In genomic region chr10:106355450-106355849, GRCh38 we compare ENCODE assay signal across 13 cellular contexts.
DNase-seq lines count a peak whose midpoint lies in the region; ATAC-seq and TF ChIP-seq lines count a peak whose summit lies in the region.
"Had no signal": no experiment of that assay in that cellular context is flagged by ENCODE, and none has a peak within 500 bp of the region (broad histone marks: within the 10 kb centered on the region; RNA-seq: fewer than 3 reads in every experiment).

No MANE protein-coding gene starts in this region.

- no peak overlapping the region for H3K9ac ChIP-seq in OCI-LY3 (ENCODE audit: low read length)

- peaks cover 2% of the 10 kb centered on the region for H3K9me3 Mint-ChIP-seq in activated CD4-positive, alpha-beta T cell treated with anti-CD3 and anti-CD28 coated beads for 36 hours (ENCODE audit: low read depth)
- H3K9me3 Mint-ChIP-seq in endothelial cell (ENCODE audit: unreplicated experiment): no peaks in the 10 kb centered on the region
- no peaks in the 10 kb centered on the region for H3K9me3 Mint-ChIP-seq in progenitor cell of endocrine pancreas (ENCODE audit: low read depth)
- H3K9me3 Mint-ChIP-seq: memory B cell had no signal

- POLR2A ChIA-PET in activated CD4-positive, alpha-beta T cell treated with anti-CD3 and anti-CD28 coated beads for 36 hours (lab: Charles Lee): interaction anchor here (0.6 kb wide), 1 partner anchor 86 kb away, joined by 4 read pairs; no protein-coding TSS in a partner anchor

- CTCF ChIA-PET in activated CD4-positive, alpha-beta T cell treated with anti-CD3 and anti-CD28 coated beads for 36 hours (lab: Charles Lee): interaction anchor here (0.7 kb wide), 1 partner anchor 13 kb away, joined by 3 read pairs; no protein-coding TSS in a partner anchor

- intact Hi-C loops in activated CD4-positive, alpha-beta T cell treated with anti-CD3 and anti-CD28 coated beads for 36 hours (cut with DNase I, micrococcal nuclease): no loop called here
- intact Hi-C loops in left cardiac atrium (cut with DNase I): no loop called here

- H3K4me3 Mint-ChIP-seq in activated CD4-positive, alpha-beta T cell treated with anti-CD3 and anti-CD28 coated beads for 36 hours: no peak overlapping the region
- H3K4me3 Mint-ChIP-seq in endothelial cell (ENCODE audit: unreplicated experiment) (no peak overlapping the region), progenitor cell of endocrine pancreas (ENCODE audit: low read depth) (no peak overlapping the region)
- H3K4me3 Mint-ChIP-seq: memory B cell had no signal

- ATAC-seq in activated CD4-positive, alpha-beta T cell treated with anti-CD3 and anti-CD28 coated beads for 36 hours: no peak
- no peak for ATAC-seq in left cardiac atrium

- H3K27me3 Mint-ChIP-seq in activated CD4-positive, alpha-beta T cell treated with anti-CD3 and anti-CD28 coated beads for 36 hours: no peaks in the 10 kb centered on the region
- H3K27me3 Mint-ChIP-seq in endothelial cell (ENCODE audit: unreplicated experiment): no peaks in the 10 kb centered on the region
- peaks cover 5% of the 10 kb centered on the region for H3K27me3 Mint-ChIP-seq in progenitor cell of endocrine pancreas
- H3K27me3 Mint-ChIP-seq: memory B cell had no signal

- H3K27me3 ChIP-seq in OCI-LY3 (ENCODE audit: low read depth, low read length): no peaks in the 10 kb centered on the region
- H3K27me3 ChIP-seq: suprapubic skin had no signal

- H3K27ac Mint-ChIP-seq in activated CD4-positive, alpha-beta T cell treated with anti-CD3 and anti-CD28 coated beads for 36 hours: no peak overlapping the region
- H3K27ac Mint-ChIP-seq in endothelial cell (ENCODE audit: unreplicated experiment) (no peak overlapping the region), progenitor cell of endocrine pancreas (no peak overlapping the region)
- H3K27ac Mint-ChIP-seq: memory B cell had no signal

- H3K27ac ChIP-seq in OCI-LY3 (ENCODE audit: low read length): no peak overlapping the region
- H3K27ac ChIP-seq: suprapubic skin had no signal

- no peak overlapping the region for H3K4me3 ChIP-seq in OCI-LY3 (ENCODE audit: low read length)
- H3K4me3 ChIP-seq: suprapubic skin had no signal

- no peaks in the 10 kb centered on the region for H3K36me3 Mint-ChIP-seq in activated CD4-positive, alpha-beta T cell treated with anti-CD3 and anti-CD28 coated beads for 36 hours (ENCODE audit: low read depth)
- H3K36me3 Mint-ChIP-seq in endothelial cell (ENCODE audit: low read depth, unreplicated experiment) (no peaks in the 10 kb centered on the region), progenitor cell of endocrine pancreas (ENCODE audit: insufficient read depth) (no peaks in the 10 kb centered on the region)
- H3K36me3 Mint-ChIP-seq: memory B cell had no signal

- H3K36me3 ChIP-seq in OCI-LY3 (replicated peaks; ENCODE audit: low read depth, low read length): no peaks in the 10 kb centered on the region
- H3K36me3 ChIP-seq: suprapubic skin had no signal

- no peaks in the 10 kb centered on the region for H3K9me3 ChIP-seq in OCI-LY3 (ENCODE audit: insufficient read depth, low read length)
- H3K9me3 ChIP-seq: suprapubic skin had no signal

- H3K4me1 ChIP-seq in OCI-LY3 (ENCODE audit: low read length): no peaks in the 10 kb centered on the region
- H3K4me1 ChIP-seq: suprapubic skin had no signal

- no peaks in the 10 kb centered on the region for H4K20me1 ChIP-seq in OCI-LY3 (ENCODE audit: insufficient read depth, low read length)

- peak; percentile 4 for DNase-seq in activated CD4-positive, alpha-beta T cell treated with anti-CD3 and anti-CD28 coated beads for 36 hours
- DNase-seq in activated CD4-positive, alpha-beta T cell treated with anti-CD3 and anti-CD28 coated beads, Interleukin-2, amount 50 U/mL, for 1 hour: no peak
- peak; percentile 23 for DNase-seq in endothelial cell (ENCODE audit: low spot score)
- no peak for DNase-seq in progenitor cell of endocrine pancreas (ENCODE audit: low spot score, unreplicated experiment)
- DNase-seq in stimulated activated CD4-positive, alpha-beta T cell treated with anti-CD3 and anti-CD28 coated beads, Interleukin-15, amount 100 ng/mL, for 24 hours: no peak
- no peak for DNase-seq in activated CD4-positive, CD25-positive, alpha-beta regulatory T cell (lab: John Stamatoyannopoulos, UW)
- DNase-seq in left cardiac atrium: no peak
- DNase-seq: activated CD4-positive, alpha-beta T cell treated with anti-CD3 and anti-CD28 coated beads for 4 hours; cortex of kidney; NCI-H2227 treated with DMSO at 0.1 percent for 48 hours had no signal

- H3K79me2 ChIP-seq in OCI-LY3 (ENCODE audit: low read length): no peaks in the 10 kb centered on the region

- peak; percentile 44 for TF ChIP-seq CTCF in OCI-LY3 (IDR thresholded peaks at IDR 0.05; ENCODE audit: low read depth, low read length)
- TF ChIP-seq CTCF in endothelial cell (IDR thresholded peaks at IDR 0.05; ENCODE audit: unreplicated experiment): no peak
- TF ChIP-seq CTCF in progenitor cell of endocrine pancreas (IDR thresholded peaks at IDR 0.05; ENCODE audit: unreplicated experiment): peak; percentile 46

- H3K4me1 Mint-ChIP-seq in activated CD4-positive, alpha-beta T cell treated with anti-CD3 and anti-CD28 coated beads for 36 hours: no peaks in the 10 kb centered on the region
- H3K4me1 Mint-ChIP-seq in endothelial cell (ENCODE audit: unreplicated experiment) (no peaks in the 10 kb centered on the region), progenitor cell of endocrine pancreas (ENCODE audit: low read depth) (no peaks in the 10 kb centered on the region)
- H3K4me1 Mint-ChIP-seq: memory B cell had no signal

- H3K4me2 ChIP-seq in OCI-LY3 (ENCODE audit: low read length): no peak overlapping the region

- no peak overlapping the region for H2AFZ ChIP-seq in OCI-LY3 (ENCODE audit: low read depth, low read length)

Comparison
In these comparisons a context has a peak if more than half of its experiments do, and no peak if none do; other contexts are left out.
1. DNase-seq: peak in activated CD4-positive, alpha-beta T cell treated with anti-CD3 and anti-CD28 coated beads for 36 hours (single experiment) and endothelial cell (single experiment); none in activated CD4-positive, alpha-beta T cell treated with anti-CD3 and anti-CD28 coated beads, Interleukin-2, amount 50 U/mL, for 1 hour (single experiment), progenitor cell of endocrine pancreas (single experiment), stimulated activated CD4-positive, alpha-beta T cell treated with anti-CD3 and anti-CD28 coated beads, Interleukin-15, amount 100 ng/mL, for 24 hours (single experiment), activated CD4-positive, CD25-positive, alpha-beta regulatory T cell (0 of 4) and left cardiac atrium (single experiment).